In the genomic region with DNA sequence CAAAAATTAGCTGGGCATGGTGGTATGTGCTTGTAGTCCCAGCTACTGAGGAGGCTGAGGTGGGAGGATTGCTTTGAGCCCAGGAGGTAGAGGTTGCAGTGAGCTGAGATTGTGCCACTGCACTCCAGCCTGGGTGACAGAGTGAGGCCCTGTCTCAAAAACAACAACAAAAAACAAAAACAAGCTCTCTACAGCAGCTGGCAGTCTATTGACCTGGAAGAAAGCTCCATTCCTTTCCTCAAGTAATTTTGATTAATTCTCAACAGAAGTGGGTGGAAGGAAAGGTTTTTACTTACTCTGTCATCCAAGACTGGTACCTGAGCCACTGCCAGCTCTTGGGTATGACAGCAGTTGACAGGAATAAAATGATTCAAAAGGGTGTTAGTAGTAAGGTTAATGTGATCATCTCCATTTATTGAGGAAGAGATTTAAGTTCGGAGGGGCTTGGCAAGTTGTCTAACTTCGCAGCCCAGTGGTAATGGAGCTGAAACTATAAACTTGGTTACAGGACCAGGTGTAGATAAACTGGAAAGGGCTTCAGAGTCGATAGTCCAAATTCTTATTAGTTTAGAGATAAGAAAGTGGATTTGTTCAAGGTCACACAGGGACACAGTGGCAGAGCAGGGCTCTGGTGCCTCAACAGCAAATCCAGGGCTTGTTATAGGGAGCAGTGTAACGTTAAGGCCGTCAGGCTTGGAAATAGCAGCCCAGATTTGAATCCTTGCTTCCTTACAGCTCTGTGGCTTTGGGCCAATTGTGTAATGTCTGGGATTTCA, we compare ENCODE assay signal across 11 cellular contexts. TPM values are rescaled to one million over a fixed set of nuclear protein-coding genes. Genes with fewer than 3 reads are reported as not detected.
DNase-seq lines count a peak whose midpoint lies in the region; ATAC-seq and TF ChIP-seq lines count a peak whose summit lies in the region.
"Had no signal": no experiment of that assay in that cellular context is flagged by ENCODE, and none has a peak within 500 bp of the region (broad histone marks: within the 10 kb centered on the region; RNA-seq: fewer than 3 reads in every experiment).

No MANE protein-coding gene starts in this region.

- intact Hi-C loops in esophagus squamous epithelium (cut with DNase I): loop anchor here (10.0 kb wide), 1 partner anchor 164 kb away; the partner anchor contains the start of genes KCTD20 and PXT1
- intact Hi-C loops in sciatic nerve (cut with DNase I): no loop called here

- ATAC-seq in sciatic nerve (no peak), GM21528 (IDR thresholded peaks at IDR 0.05; ENCODE audit: low FRiP score, unreplicated experiment) (no peak)
- ATAC-seq: stimulated activated naive CD8-positive, alpha-beta T cell treated with anti-CD3 and anti-CD28 coated beads, Interleukin-15, Interleukin-2, amounts not matched to agents 100 U/mL and 50 U/mL, for 24 hours had no signal

- no peak for TF ChIP-seq POLR2A in esophagus squamous epithelium (IDR thresholded peaks at IDR 0.05)

- no peak overlapping the region for H3K4me3 ChIP-seq in esophagus squamous epithelium

- DNase-seq in DMS 273 (lab: John Stamatoyannopoulos, UW; ENCODE audit: unreplicated experiment) (peak; percentile 52), DMS 273 treated with DMSO at 0.1 percent for 48 hours (lab: John Stamatoyannopoulos, UW) (no peak), RWPE1 (ENCODE audit: low spot score) (no peak), esophagus squamous epithelium (lab: John Stamatoyannopoulos, UW) (no peak), sciatic nerve (ENCODE audit: low spot score) (peak; percentile 19), amniotic stem cell (lab: John Stamatoyannopoulos, UW) (no peak), GF-D8 (lab: John Stamatoyannopoulos, UW) (no peak)
- DNase-seq: activated CD4-positive, CD25-positive, alpha-beta regulatory T cell; NCI-H2171; stimulated activated naive CD8-positive, alpha-beta T cell treated with anti-CD3 and anti-CD28 coated beads, Interleukin-15, Interleukin-2, amounts not matched to agents 100 U/mL and 50 U/mL, for 24 hours had no signal

- H3K9me3 ChIP-seq in esophagus squamous epithelium: no peaks in the 10 kb centered on the region

- CTCF ChIA-PET in RWPE1 (lab: Yijun Ruan, JAX): no interaction called here

- peaks cover 14 to 58% (median 34%) of the 10 kb centered on the region in 3 donors for H3K4me1 ChIP-seq in esophagus squamous epithelium

- TF ChIP-seq CTCF in RWPE1 (conservative IDR thresholded peaks at IDR 0.05; ENCODE audit: low read depth) (no peak), esophagus squamous epithelium (IDR thresholded peaks at IDR 0.05) (no peak)

- peaks cover 5 to 95% (median 23%) of the 10 kb centered on the region in 3 donors for H3K36me3 ChIP-seq in esophagus squamous epithelium

- H3K27ac ChIP-seq in RWPE1 (peak overlapping the region; percentile 81), esophagus squamous epithelium (peak overlapping the region; percentile 33 to 68 (median 48))

- WGBS in esophagus squamous epithelium, 2 donors: 27 to 50% methylated on average over 5 of the region's 5 CpGs

- POLR2A ChIA-PET in RWPE1 (lab: Yijun Ruan, JAX; ENCODE audit: low non-redundant PET): no interaction called here

- H3K27me3 ChIP-seq in esophagus squamous epithelium: no peaks in the 10 kb centered on the region

RNA-seq across cellular contexts. Expression of gene SRSF3, which starts 14.8 kb away (rescaled TPM):
- total RNA-seq in esophagus squamous epithelium (100 to 1,000 TPM; 111 to 213 (median 185) TPM), sciatic nerve (218 TPM)

Comparison
In these comparisons a context has a peak if more than half of its experiments do, and no peak if none do; other contexts are left out.
1. DNase-seq: peak in DMS 273 (single experiment) and sciatic nerve (single experiment); none in DMS 273 treated with DMSO at 0.1 percent for 48 hours (single experiment), RWPE1 (single experiment), esophagus squamous epithelium (single experiment), amniotic stem cell (single experiment) and GF-D8 (single experiment).